In the genomic region with DNA sequence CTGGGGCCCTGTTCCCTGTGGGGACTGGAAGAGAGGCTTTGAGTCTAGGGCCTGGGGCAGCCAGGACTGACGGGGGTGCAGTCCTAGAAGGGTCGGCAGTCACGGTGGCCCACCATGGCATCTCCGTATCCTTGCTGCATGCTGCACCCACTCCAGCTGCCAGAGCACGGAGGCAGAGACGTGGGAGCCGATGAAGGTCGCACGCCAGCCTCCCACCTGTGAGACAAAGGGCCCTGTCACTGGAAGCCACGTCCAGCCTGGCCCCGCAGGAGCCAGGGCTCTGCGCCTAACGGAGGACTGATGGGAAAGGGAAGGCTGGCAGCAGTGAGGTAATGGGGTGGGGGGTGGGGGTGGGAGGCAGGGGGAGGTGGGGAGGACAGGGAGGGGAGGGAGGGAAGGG, we compare ENCODE assay signal across 1 cellular context.
TF ChIP-seq lines count a peak whose summit lies in the region.

No MANE protein-coding gene starts in this region.

TF ChIP-seq in IMR-90, 13 proteins besides CTCF, POLR2A, EP300 and RAD21 (continued from another document):
- TF ChIP-seq ELK1 (IDR thresholded peaks at IDR 0.05; ENCODE audit: borderline replicate concordance, low read depth, low read length) (no peak), SMC3 (IDR thresholded peaks at IDR 0.05; ENCODE audit: low read depth, low read length) (no peak), MAZ (IDR thresholded peaks at IDR 0.05; ENCODE audit: borderline replicate concordance, low read depth, low read length) (no peak), MXI1 (IDR thresholded peaks at IDR 0.05; ENCODE audit: borderline replicate concordance, low read depth, low read length) (no peak), RCOR1 (IDR thresholded peaks at IDR 0.05; ENCODE audit: insufficient replicate concordance, low read length) (no peak), CEBPB (IDR thresholded peaks at IDR 0.05; ENCODE audit: low read depth, low read length) (no peak), USF2 (IDR thresholded peaks at IDR 0.05; ENCODE audit: low read depth, low read length) (no peak), RFX5 (IDR thresholded peaks at IDR 0.05; ENCODE audit: low read depth, low read length) (no peak), FOS (IDR thresholded peaks at IDR 0.05; ENCODE audit: low read depth, low read length) (no peak), CHD1 (IDR thresholded peaks at IDR 0.05; ENCODE audit: low read depth, low read length) (no peak)
